9 cellular contexts compared by ENCODE assay signal in the genomic region with DNA sequence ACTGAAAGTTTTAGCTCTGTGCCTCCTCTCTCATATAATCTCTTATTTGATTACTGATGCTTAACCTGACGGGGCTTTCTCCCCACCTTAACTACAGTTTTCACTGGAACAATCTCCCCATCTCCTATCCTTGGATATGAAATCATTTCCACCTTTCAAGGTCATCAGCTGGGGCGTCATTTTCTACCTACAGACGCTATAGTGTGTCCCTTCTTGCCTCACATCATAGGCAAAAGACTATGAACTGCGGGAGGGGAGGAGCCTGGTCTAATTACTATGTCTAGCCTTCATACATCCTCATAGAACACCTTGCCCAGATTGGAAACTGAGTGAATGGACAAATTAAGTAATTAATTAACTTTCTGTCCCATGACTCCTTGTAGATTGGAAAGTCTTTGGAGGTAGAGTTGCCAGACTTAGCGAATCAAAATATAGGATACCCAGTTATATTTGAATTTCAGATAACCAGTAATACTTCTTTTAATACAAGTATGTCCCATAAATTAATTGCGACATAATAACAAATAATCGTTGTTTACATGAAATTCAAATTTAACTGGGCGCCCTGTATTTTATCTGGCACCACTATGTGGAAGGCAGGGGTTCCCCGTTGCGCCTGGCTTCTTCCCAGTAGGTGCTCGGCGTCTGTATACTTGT. TPM values are rescaled to one million over a fixed set of nuclear protein-coding genes. Genes with fewer than 3 reads are reported as not detected.
DNase-seq lines count a peak whose midpoint lies in the region; ATAC-seq and TF ChIP-seq lines count a peak whose summit lies in the region.
"Had no signal": no experiment of that assay in that cellular context is flagged by ENCODE, and none has a peak within 500 bp of the region (broad histone marks: within the 10 kb centered on the region; RNA-seq: fewer than 3 reads in every experiment).

No MANE protein-coding gene starts in this region.

- intact Hi-C loops in heart left ventricle (cut with DNase I), result loop anchor here in 1 of 10 donors (10.0 kb wide), 1 partner anchor 65 kb away; a partner anchor contains a TSS

- H3K27ac ChIP-seq in WERI-Rb-1 (peak overlapping the region; percentile 74), heart left ventricle (peak overlapping the region; percentile 41 to 92 (median 86))

- peak overlapping the region; percentile 78 for H3K4me2 ChIP-seq in skeletal muscle satellite cell (ENCODE audit: low read length)

- peaks cover 0 to 25% (median 3%) of the 10 kb centered on the region in 12 donors for H3K4me1 ChIP-seq in heart left ventricle
- peaks cover 6% of the 10 kb centered on the region for H3K4me1 ChIP-seq in skeletal muscle satellite cell (ENCODE audit: control insufficient read depth, insufficient read depth, low read length)

- H3K9ac ChIP-seq in skeletal muscle satellite cell (ENCODE audit: low read depth, low read length), result peak overlapping the region; percentile 77

- H3K9me3 ChIP-seq in WERI-Rb-1 (ENCODE audit: severe bottlenecking) (no peaks in the 10 kb centered on the region), heart left ventricle (peaks cover 0 to 11% (median 0%) of the 10 kb centered on the region in 12 donors), skeletal muscle satellite cell (replicated peaks; ENCODE audit: low read length) (no peaks in the 10 kb centered on the region)

- H3K4me3 ChIP-seq in WERI-Rb-1 (ENCODE audit: low read depth, low read length) (peak overlapping the region; percentile 95), heart left ventricle (peak overlapping the region; percentile 38 to 94 (median 78)), skeletal muscle satellite cell (ENCODE audit: low read length) (peak overlapping the region; percentile 99)

- H3K27me3 ChIP-seq in WERI-Rb-1 (ENCODE audit: insufficient read depth, low read depth, severe bottlenecking) (no peaks in the 10 kb centered on the region), heart left ventricle (peaks cover 0 to 50% (median 0%) of the 10 kb centered on the region in 9 donors), skeletal muscle satellite cell (ENCODE audit: control insufficient read depth, insufficient read depth, low read length) (peaks cover 24% of the 10 kb centered on the region)

- ATAC-seq in GM18861 (IDR thresholded peaks at IDR 0.05; ENCODE audit: unreplicated experiment) (peak; percentile 20), HG02884 (IDR thresholded peaks at IDR 0.05; ENCODE audit: unreplicated experiment) (peak; percentile 48), heart left ventricle (peak in 2 of 4 donors; percentile 61 to 73)

- TF ChIP-seq CTCF in WERI-Rb-1 (IDR thresholded peaks at IDR 0.05; ENCODE audit: low read depth, low read length) (no peak), heart left ventricle (IDR thresholded peaks at IDR 0.05) (no peak)

- WGBS in heart left ventricle, 4 donors, result 12 to 52% (median 27%) methylated on average over 12 of the region's 12 CpGs

- H3K36me3 ChIP-seq in WERI-Rb-1, result no peaks in the 10 kb centered on the region
- H3K36me3 ChIP-seq in heart left ventricle, result no peaks in the 10 kb centered on the region
- H3K36me3 ChIP-seq in skeletal muscle satellite cell (ENCODE audit: insufficient read depth, low read length), result no peaks in the 10 kb centered on the region

- DNase-seq in WERI-Rb-1, result no peak
- no peak for DNase-seq in heart left ventricle
- no peak for DNase-seq in effector CD4-positive, alpha-beta T cell
- DNase-seq in AG08396 (ENCODE audit: low spot score), result no peak
- no peak for DNase-seq in cortex of kidney (lab: John Stamatoyannopoulos, UW)

- TF ChIP-seq POLR2A in heart left ventricle (IDR thresholded peaks at IDR 0.05), result no peak

RNA-seq across cellular contexts. Expression of a gene that starts 0.8 kb away (rescaled TPM):
- total RNA-seq in heart left ventricle, result 10 to 100 TPM; 35.8 to 93.6 (median 51.0) TPM
- 10 to 100 TPM; 28.5 to 61.0 TPM for polyA plus RNA-seq in heart left ventricle
- 78.3 and 82.8 TPM in 2 replicates for total RNA-seq in skeletal muscle satellite cell (2012; rRNA removed)

RNA-seq across cellular contexts. Expression of a gene that starts 43.2 kb away (rescaled TPM):
- total RNA-seq in heart left ventricle, result not detected
- not detected for polyA plus RNA-seq in heart left ventricle
- not detected in 2 replicates for total RNA-seq in skeletal muscle satellite cell (2012; rRNA removed)
- total RNA-seq: activated CD8-positive, alpha-beta memory T cell treated with anti-CD3 and anti-CD28 coated beads for 36 hours had no signal
